ENCODE assay signal across 21 cellular contexts in the genomic region with DNA sequence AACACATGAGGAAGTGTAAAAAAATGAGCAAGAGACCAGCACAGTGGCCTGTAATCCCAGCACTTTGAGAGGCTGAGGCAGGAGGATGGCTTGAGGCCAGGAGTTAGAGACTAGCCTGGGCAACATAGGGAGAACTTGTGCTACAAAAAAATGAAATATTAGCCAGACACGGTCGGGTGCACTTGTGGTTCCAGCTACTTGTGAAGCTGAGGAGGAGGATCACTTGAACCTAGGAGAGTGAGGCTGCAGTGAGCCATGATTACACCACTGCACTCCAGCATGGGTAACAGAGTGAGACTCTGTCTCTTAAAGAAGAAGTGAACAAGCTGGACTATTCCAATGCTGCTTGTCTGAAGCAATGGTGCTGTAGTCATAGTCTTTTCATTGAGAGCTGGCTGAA. TPM values are rescaled to one million over a fixed set of nuclear protein-coding genes. Genes with fewer than 3 reads are reported as not detected.
A peak's percentile ranks its signal among the peaks of the same experiment; 100 is the strongest.
DNase-seq lines count a peak whose midpoint lies in the region; ATAC-seq, FAIRE-seq and TF ChIP-seq lines count a peak whose summit lies in the region.
"Had no signal": no experiment of that assay in that cellular context is flagged by ENCODE, and none has a peak within 500 bp of the region (broad histone marks: within the 10 kb centered on the region; RNA-seq: fewer than 3 reads in every experiment).

No MANE protein-coding gene starts in this region.

- no peaks in the 10 kb centered on the region for H3K79me2 ChIP-seq in GM12878 (ENCODE audit: control insufficient read depth, insufficient read depth, low read length)

- DNase-seq in AML-193 (lab: John Stamatoyannopoulos, UW) (peak; percentile 19 to 34), DMS79 (lab: John Stamatoyannopoulos, UW) (peak; percentile 85), GM12878 (ENCODE audit: low read depth, low spot score) (no peak), frontal cortex (ENCODE audit: low spot score in 2 of 2) (no peak), DMS 273 treated with DMSO at 0.1 percent for 48 hours (lab: John Stamatoyannopoulos, UW) (no peak), DMS153 treated with DMSO at 0.1 percent for 48 hours (lab: John Stamatoyannopoulos, UW; ENCODE audit: unreplicated experiment) (no peak)
- DNase-seq: Calu3; CD8-positive, alpha-beta T cell; GOT3; HCEC 1CT; KBM-7; MM.1S; NCI-H1105 treated with DMSO at 0.1 percent for 48 hours; NCI-H2029 treated with DMSO at 0.1 percent for 48 hours; NCI-H446 treated with DMSO at 0.1 percent for 48 hours; NCI-H526 treated with DMSO at 0.1 percent for 48 hours; Right ventricle myocardium superior had no signal

- RAD21 ChIA-PET in GM12878 (lab: Charles Lee; ENCODE audit: unreplicated experiment) = no interaction called here

- in situ Hi-C loops in GM12878 (cut with MboI) = no loop called here

- ATAC-seq in GM12878 = peak; percentile 34
- ATAC-seq: CD8-positive, alpha-beta T cell had no signal

- H3K27ac ChIP-seq in GM12878 (ENCODE audit: control insufficient read depth, insufficient read depth) (no peak overlapping the region), neutrophil (peak overlapping the region; percentile 20)
- H3K27ac ChIP-seq: BLaER1 treated with 17β-estradiol and CSF1 and Interleukin-3, amounts not matched to agents 10 nM and 100 nM; HL-60 had no signal

- WGBS in GM12878 (ENCODE audit: insufficient coverage, insufficient replicate concordance, low lambda C conversion rate, missing lambda C conversion rate) = 14% methylated on average over 2 of the region's 2 CpGs

- H4K20me1 ChIP-seq in GM12878 (ENCODE audit: control insufficient read depth, insufficient read depth) = no peaks in the 10 kb centered on the region
- H4K20me1 ChIP-seq: BLaER1 treated with 17β-estradiol and CSF1 and Interleukin-3, amounts not matched to agents 10 nM and 100 nM had no signal

- H3K9ac ChIP-seq in GM12878 (ENCODE audit: control insufficient read depth, insufficient read depth, low read length) = no peak overlapping the region
- H3K9ac ChIP-seq: BLaER1 treated with 17β-estradiol and CSF1 and Interleukin-3, amounts not matched to agents 10 nM and 100 nM had no signal

- H3K36me3 ChIP-seq in GM12878 (ENCODE audit: control insufficient read depth in 2 of 2, insufficient read depth in 2 of 2, low read length in 1 of 2) (no peaks in the 10 kb centered on the region), neutrophil (no peaks in the 10 kb centered on the region)
- H3K36me3 ChIP-seq: BLaER1 treated with 17β-estradiol and CSF1 and Interleukin-3, amounts not matched to agents 10 nM and 100 nM had no signal

- POLR2A ChIA-PET in GM12878 (lab: Charles Lee) = interaction anchor here (1.1 kb wide), 1 partner anchor 12 kb away, joined by 5 read pairs; no protein-coding TSS in a partner anchor

- no peak overlapping the region for H2AFZ ChIP-seq in GM12878 (ENCODE audit: control insufficient read depth, low read depth, low read length)

- intact Hi-C loops in GM12878 (cut with micrococcal nuclease; ENCODE audit: unreplicated experiment) = no loop called here

- SMC1A ChIA-PET in GM12878 (lab: Charles Lee; ENCODE audit: uncharacterized antibody, unreplicated experiment) = interaction anchor here (0.6 to 1.2 kb wide), 3 partner anchors 21 to 65 kb away, joined by 3 read pairs; no protein-coding TSS in a partner anchor

- H3K4me2 ChIP-seq in GM12878 (ENCODE audit: control insufficient read depth, insufficient read depth) = no peak overlapping the region
- H3K4me2 ChIP-seq: BLaER1 treated with 17β-estradiol and CSF1 and Interleukin-3, amounts not matched to agents 10 nM and 100 nM had no signal

- FAIRE-seq in GM12878 (lab: Jason Lieb, UNC) (no peak), frontal cortex (lab: Jason Lieb, UNC) (no peak)
- FAIRE-seq: GM12892 had no signal

- no peak for TF ChIP-seq POLR2A in GM12878 (IDR thresholded peaks at IDR 0.05; ENCODE audit: low read depth, low read length)

- no TSS peak for BruUV-seq in GM12878 (replicated peaks; lab: Mats Ljungman, UMichigan)

- TF ChIP-seq CTCF in GM12878 (IDR thresholded peaks at IDR 0.05 in 2 of 3, conservative IDR thresholded peaks at IDR 0.05 in 1 of 3; ENCODE audit: control insufficient read depth in 2 of 3, extremely low read depth in 1 of 3, insufficient read depth in 1 of 3, low read depth in 3 of 3, low read length in 3 of 3) = no peak
- TF ChIP-seq CTCF in neutrophil (IDR thresholded peaks at IDR 0.05) = no peak

- H3K4me1 ChIP-seq in GM12878 (ENCODE audit: control insufficient read depth, insufficient read depth, low read length) (no peaks in the 10 kb centered on the region), neutrophil (ENCODE audit: control insufficient read depth in 1 of 2, insufficient read depth in 1 of 2, low read depth in 1 of 2, low read length in 1 of 2) (peaks cover 0 to 5% of the 10 kb centered on the region in 2 experiments)

- TF ChIP-seq EP300 in GM12878 (IDR thresholded peaks at IDR 0.05; ENCODE audit: borderline replicate concordance in 1 of 2, control insufficient read depth in 1 of 2, low read depth in 2 of 2, low read length in 2 of 2) = no peak

- H3K4me3 ChIP-seq in GM12878 = no peak overlapping the region
- H3K4me3 ChIP-seq in neutrophil (ENCODE audit: low read depth in 1 of 2, low read length in 1 of 2) = no peak overlapping the region
- H3K4me3 ChIP-seq: BLaER1 treated with 17β-estradiol and CSF1 and Interleukin-3, amounts not matched to agents 10 nM and 100 nM had no signal

- CTCF ChIA-PET in GM12878 (lab: Yijun Ruan, JAX) = interaction anchor here (0.8 to 0.9 kb wide), 2 partner anchors 59 to 122 kb away, joined by 3 read pairs; no protein-coding TSS in a partner anchor

- TF ChIP-seq RAD21 in GM12878 (IDR thresholded peaks at IDR 0.05; ENCODE audit: insufficient read depth, low read depth, low read length) = no peak

- no peaks in the 10 kb centered on the region for H3K27me3 ChIP-seq in GM12878 (replicated peaks in 1 of 2; ENCODE audit: control insufficient read depth in 2 of 2, insufficient read depth in 2 of 2, low read length in 1 of 2)
- no peaks in the 10 kb centered on the region for H3K27me3 ChIP-seq in neutrophil
- H3K27me3 ChIP-seq: BLaER1 treated with 17β-estradiol and CSF1 and Interleukin-3, amounts not matched to agents 10 nM and 100 nM had no signal

- H3K9me3 ChIP-seq in GM12878 (replicated peaks; ENCODE audit: control insufficient read depth, insufficient read depth, low read length) (no peaks in the 10 kb centered on the region), neutrophil (no peaks in the 10 kb centered on the region)

TF ChIP-seq in GM12878, 131 proteins besides CTCF, POLR2A, EP300 and RAD21:
- TF ChIP-seq PAX5 (IDR thresholded peaks at IDR 0.05; ENCODE audit: borderline replicate concordance, low read depth, low read length) = peak; percentile 62; the same call in 1 of the 2 replicates
- no peak for TF ChIP-seq MYB (IDR thresholded peaks at IDR 0.05; ENCODE audit: borderline replicate concordance, low read depth, low read length)

RNA-seq across cellular contexts. Expression of gene MAP3K9, which starts 36.3 kb away (rescaled TPM):
- 8.9 and 12.9 TPM in 2 replicates for total RNA-seq in GM12878 (2013; cell fraction: nucleolus; rRNA removed)
- total RNA-seq in GM12878 (2014; rRNA removed) (3.2 and 4.8 TPM in 2 replicates), GM12878 (2014; rRNA removed; fragmentation: Illumina TruSeq; extraction: Trizol) (3.3 TPM in 2 replicates), GM12878 (2021) (7.5 and 7.9 TPM in 2 replicates), frontal cortex (11.4 TPM)
- polyA plus RNA-seq in GM12878 (2011; ENCODE audit: low read depth) = 1.9 TPM
- polyA plus RNA-seq in GM12878 (2011; rRNA removed) (1.6 and 2.8 TPM in 2 replicates), GM12878 (2014; fragmentation: Illumina TruSeq; extraction: Trizol) (3.4 and 4.1 TPM in 2 replicates), GM12878 (2014; fragmentation: Nextera tagmentation; extraction: Ambion mirVana) (under 1 TPM; 0.48 to 0.58 TPM), GM12878 (2014; rRNA removed) (3.0 and 3.3 TPM in 2 replicates), GM12878 (2016; fragmentation: Nextera tagmentation; extraction: Ambion mirVana) (1 to 10 TPM; 1.3 TPM)
- 2.3 and 2.4 TPM in 2 replicates for polyA plus RNA-seq in GM12878 (2011; cell fraction: cytosol; rRNA removed)
- polyA plus RNA-seq in GM12878 (2011; cell fraction: nucleus; rRNA removed) = 3.9 and 5.0 TPM in 2 replicates
- polyA plus RNA-seq in GM12878 (2012) = 2.9 and 3.3 TPM in 2 replicates
- polyA minus RNA-seq in GM12878 (2011; rRNA and poly(A)+ RNA removed) = 4.7 and 5.1 TPM in 2 replicates
- polyA minus RNA-seq in GM12878 (2011; cell fraction: cytosol; rRNA and poly(A)+ RNA removed) = 1.7 and 1.8 TPM in 2 replicates
- 2.2 and 3.8 TPM in 2 replicates for polyA minus RNA-seq in GM12878 (2011; cell fraction: nucleus; rRNA and poly(A)+ RNA removed)

Comparison
In these comparisons a context has a peak if more than half of its experiments do, and no peak if none do; other contexts are left out.
1. DNase-seq: peak in AML-193 (2 of 2) and DMS79 (single experiment); none in GM12878 (single experiment), frontal cortex (0 of 2), DMS 273 treated with DMSO at 0.1 percent for 48 hours (single experiment) and DMS153 treated with DMSO at 0.1 percent for 48 hours (single experiment).